ENCODE assay signal across 1 cellular context in the genomic region with DNA sequence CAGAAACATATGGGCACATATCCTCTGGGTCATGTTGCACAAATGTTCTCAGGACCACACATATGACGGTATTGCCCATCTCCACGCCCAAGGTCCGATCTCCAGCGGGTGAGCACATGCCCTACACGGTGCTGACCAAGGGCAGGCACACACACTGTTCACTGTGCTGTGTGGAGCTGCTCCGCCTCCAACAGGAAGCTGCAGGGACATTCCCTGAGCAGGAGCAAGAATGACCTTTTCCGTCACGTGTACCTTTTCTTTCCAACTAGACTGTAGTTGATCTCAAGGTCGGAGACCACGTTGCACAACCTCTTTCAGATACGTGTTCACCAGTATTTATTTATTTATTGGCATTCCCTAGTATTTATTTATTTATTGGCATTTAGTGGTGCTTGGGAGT.
TF ChIP-seq lines count a peak whose summit lies in the region.

No MANE protein-coding gene starts in this region.

TF ChIP-seq in HepG2, 621 proteins besides CTCF, POLR2A, EP300 and RAD21 (continued from another document and continues in another):
- TF ChIP-seq, protein P1, sequence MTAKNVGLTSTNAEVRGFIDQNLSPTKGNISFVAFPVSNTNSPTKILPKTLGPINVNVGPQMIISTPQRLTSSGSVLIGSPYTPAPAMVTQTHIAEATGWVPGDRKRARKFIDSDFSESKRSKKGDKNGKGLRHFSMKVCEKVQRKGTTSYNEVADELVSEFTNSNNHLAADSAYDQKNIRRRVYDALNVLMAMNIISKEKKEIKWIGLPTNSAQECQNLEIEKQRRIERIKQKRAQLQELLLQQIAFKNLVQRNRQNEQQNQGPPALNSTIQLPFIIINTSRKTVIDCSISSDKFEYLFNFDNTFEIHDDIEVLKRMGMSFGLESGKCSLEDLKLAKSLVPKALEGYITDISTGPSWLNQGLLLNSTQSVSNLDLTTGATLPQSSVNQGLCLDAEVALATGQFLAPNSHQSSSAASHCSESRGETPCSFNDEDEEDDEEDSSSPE (CRISPR knock-in tag; IDR thresholded peaks at IDR 0.05) = no peak
- TF ChIP-seq HNRNPUL1 (IDR thresholded peaks at IDR 0.05; ENCODE audit: low read depth, low read length) = no peak
- TF ChIP-seq KAT7 (CRISPR knock-in tag; IDR thresholded peaks at IDR 0.05; ENCODE audit: borderline replicate concordance) = no peak
- TF ChIP-seq, protein P2, sequence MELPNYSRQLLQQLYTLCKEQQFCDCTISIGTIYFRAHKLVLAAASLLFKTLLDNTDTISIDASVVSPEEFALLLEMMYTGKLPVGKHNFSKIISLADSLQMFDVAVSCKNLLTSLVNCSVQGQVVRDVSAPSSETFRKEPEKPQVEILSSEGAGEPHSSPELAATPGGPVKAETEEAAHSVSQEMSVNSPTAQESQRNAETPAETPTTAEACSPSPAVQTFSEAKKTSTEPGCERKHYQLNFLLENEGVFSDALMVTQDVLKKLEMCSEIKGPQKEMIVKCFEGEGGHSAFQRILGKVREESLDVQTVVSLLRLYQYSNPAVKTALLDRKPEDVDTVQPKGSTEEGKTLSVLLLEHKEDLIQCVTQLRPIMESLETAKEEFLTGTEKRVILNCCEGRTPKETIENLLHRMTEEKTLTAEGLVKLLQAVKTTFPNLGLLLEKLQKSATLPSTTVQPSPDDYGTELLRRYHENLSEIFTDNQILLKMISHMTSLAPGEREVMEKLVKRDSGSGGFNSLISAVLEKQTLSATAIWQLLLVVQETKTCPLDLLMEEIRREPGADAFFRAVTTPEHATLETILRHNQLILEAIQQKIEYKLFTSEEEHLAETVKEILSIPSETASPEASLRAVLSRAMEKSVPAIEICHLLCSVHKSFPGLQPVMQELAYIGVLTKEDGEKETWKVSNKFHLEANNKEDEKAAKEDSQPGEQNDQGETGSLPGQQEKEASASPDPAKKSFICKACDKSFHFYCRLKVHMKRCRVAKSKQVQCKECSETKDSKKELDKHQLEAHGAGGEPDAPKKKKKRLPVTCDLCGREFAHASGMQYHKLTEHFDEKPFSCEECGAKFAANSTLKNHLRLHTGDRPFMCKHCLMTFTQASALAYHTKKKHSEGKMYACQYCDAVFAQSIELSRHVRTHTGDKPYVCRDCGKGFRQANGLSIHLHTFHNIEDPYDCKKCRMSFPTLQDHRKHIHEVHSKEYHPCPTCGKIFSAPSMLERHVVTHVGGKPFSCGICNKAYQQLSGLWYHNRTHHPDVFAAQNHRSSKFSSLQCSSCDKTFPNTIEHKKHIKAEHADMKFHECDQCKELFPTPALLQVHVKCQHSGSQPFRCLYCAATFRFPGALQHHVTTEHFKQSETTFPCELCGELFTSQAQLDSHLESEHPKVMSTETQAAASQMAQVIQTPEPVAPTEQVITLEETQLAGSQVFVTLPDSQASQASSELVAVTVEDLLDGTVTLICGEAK (IDR thresholded peaks at IDR 0.05) = no peak
- TF ChIP-seq, protein P2 (CRISPR knock-in tag; IDR thresholded peaks at IDR 0.05) = no peak
- peak; percentile 82; the same call in 1 of the 2 replicates for TF ChIP-seq HMG20A (CRISPR knock-in tag; IDR thresholded peaks at IDR 0.05; ENCODE audit: borderline replicate concordance)
- peak; percentile 50; the same call in 1 of the 2 replicates for TF ChIP-seq MEIS1 (CRISPR knock-in tag; IDR thresholded peaks at IDR 0.05; ENCODE audit: borderline replicate concordance)
- no peak for TF ChIP-seq ZNF296 (CRISPR knock-in tag; conservative IDR thresholded peaks at IDR 0.05)
- peak; percentile 41; the same call in 1 of the 2 replicates for TF ChIP-seq HDAC1 (CRISPR knock-in tag; IDR thresholded peaks at IDR 0.05)
- no peak for TF ChIP-seq ZNF451 (CRISPR knock-in tag; IDR thresholded peaks at IDR 0.05)
- no peak for TF ChIP-seq ZNF136 (CRISPR knock-in tag; IDR thresholded peaks at IDR 0.05; ENCODE audit: low read depth)
- TF ChIP-seq, protein P3, sequence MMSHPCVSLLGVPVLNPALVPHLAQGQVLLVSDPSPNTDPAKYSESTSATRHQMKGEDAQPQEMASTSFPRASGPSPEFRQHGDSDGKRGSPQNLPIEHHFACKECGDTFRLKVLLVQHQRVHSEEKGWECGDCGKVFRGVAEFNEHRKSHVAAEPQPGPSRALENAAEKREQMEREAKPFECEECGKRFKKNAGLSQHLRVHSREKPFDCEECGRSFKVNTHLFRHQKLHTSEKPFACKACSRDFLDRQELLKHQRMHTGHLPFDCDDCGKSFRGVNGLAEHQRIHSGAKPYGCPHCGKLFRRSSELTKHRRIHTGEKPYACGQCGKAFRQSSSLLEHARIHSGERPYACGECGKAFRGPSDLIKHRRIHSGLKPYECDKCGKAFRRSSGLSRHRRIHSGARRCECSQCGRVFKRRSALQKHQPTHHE (CRISPR knock-in tag; IDR thresholded peaks at IDR 0.05; ENCODE audit: borderline replicate concordance) = no peak; the same call in 1 of the 2 replicates
- no peak for TF ChIP-seq CBX1 (IDR thresholded peaks at IDR 0.05; ENCODE audit: low read depth)
- no peak for TF ChIP-seq ZNF263 (CRISPR knock-in tag; IDR thresholded peaks at IDR 0.05)
- no peak for TF ChIP-seq ADNP (CRISPR knock-in tag; IDR thresholded peaks at IDR 0.05)
- TF ChIP-seq, protein P4, sequence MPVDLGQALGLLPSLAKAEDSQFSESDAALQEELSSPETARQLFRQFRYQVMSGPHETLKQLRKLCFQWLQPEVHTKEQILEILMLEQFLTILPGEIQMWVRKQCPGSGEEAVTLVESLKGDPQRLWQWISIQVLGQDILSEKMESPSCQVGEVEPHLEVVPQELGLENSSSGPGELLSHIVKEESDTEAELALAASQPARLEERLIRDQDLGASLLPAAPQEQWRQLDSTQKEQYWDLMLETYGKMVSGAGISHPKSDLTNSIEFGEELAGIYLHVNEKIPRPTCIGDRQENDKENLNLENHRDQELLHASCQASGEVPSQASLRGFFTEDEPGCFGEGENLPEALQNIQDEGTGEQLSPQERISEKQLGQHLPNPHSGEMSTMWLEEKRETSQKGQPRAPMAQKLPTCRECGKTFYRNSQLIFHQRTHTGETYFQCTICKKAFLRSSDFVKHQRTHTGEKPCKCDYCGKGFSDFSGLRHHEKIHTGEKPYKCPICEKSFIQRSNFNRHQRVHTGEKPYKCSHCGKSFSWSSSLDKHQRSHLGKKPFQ (CRISPR knock-in tag; IDR thresholded peaks at IDR 0.05; ENCODE audit: insufficient replicate concordance) = no peak
- TF ChIP-seq CEBPB (IDR thresholded peaks at IDR 0.05; ENCODE audit: borderline replicate concordance, low read depth, low read length) = peak; percentile 86
- TF ChIP-seq NR2F6 (IDR thresholded peaks at IDR 0.05) = peak; percentile 39; the same call in 1 of the 2 replicates
- TF ChIP-seq NR2F6 (CRISPR knock-in tag; IDR thresholded peaks at IDR 0.05) = peak; percentile 75
- TF ChIP-seq FOXC1 (CRISPR knock-in tag; IDR thresholded peaks at IDR 0.05; ENCODE audit: borderline replicate concordance) = no peak; the same call in 1 of the 2 replicates
- TF ChIP-seq RFX3 (CRISPR knock-in tag; IDR thresholded peaks at IDR 0.05) = no peak
- TF ChIP-seq, protein P5, sequence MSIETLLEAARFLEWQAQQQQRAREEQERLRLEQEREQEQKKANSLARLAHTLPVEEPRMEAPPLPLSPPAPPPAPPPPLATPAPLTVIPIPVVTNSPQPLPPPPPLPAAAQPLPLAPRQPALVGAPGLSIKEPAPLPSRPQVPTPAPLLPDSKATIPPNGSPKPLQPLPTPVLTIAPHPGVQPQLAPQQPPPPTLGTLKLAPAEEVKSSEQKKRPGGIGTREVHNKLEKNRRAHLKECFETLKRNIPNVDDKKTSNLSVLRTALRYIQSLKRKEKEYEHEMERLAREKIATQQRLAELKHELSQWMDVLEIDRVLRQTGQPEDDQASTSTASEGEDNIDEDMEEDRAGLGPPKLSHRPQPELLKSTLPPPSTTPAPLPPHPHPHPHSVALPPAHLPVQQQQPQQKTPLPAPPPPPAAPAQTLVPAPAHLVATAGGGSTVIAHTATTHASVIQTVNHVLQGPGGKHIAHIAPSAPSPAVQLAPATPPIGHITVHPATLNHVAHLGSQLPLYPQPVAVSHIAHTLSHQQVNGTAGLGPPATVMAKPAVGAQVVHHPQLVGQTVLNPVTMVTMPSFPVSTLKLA (IDR thresholded peaks at IDR 0.05) = peak; percentile 40; the same call in 1 of the 2 replicates
- no peak for TF ChIP-seq SOX13 (IDR thresholded peaks at IDR 0.05)
- TF ChIP-seq SOX13 (CRISPR knock-in tag; conservative IDR thresholded peaks at IDR 0.05 in 1 of 2, IDR thresholded peaks at IDR 0.05 in 1 of 2) = peak in 1 of 2 experiments; percentile 73; a peak in 2 of 4 replicates
- no peak for TF ChIP-seq CENPT (CRISPR knock-in tag; IDR thresholded peaks at IDR 0.05; ENCODE audit: low read depth)
- TF ChIP-seq MEIS2 (CRISPR knock-in tag; IDR thresholded peaks at IDR 0.05) = no peak
- TF ChIP-seq, protein P6, sequence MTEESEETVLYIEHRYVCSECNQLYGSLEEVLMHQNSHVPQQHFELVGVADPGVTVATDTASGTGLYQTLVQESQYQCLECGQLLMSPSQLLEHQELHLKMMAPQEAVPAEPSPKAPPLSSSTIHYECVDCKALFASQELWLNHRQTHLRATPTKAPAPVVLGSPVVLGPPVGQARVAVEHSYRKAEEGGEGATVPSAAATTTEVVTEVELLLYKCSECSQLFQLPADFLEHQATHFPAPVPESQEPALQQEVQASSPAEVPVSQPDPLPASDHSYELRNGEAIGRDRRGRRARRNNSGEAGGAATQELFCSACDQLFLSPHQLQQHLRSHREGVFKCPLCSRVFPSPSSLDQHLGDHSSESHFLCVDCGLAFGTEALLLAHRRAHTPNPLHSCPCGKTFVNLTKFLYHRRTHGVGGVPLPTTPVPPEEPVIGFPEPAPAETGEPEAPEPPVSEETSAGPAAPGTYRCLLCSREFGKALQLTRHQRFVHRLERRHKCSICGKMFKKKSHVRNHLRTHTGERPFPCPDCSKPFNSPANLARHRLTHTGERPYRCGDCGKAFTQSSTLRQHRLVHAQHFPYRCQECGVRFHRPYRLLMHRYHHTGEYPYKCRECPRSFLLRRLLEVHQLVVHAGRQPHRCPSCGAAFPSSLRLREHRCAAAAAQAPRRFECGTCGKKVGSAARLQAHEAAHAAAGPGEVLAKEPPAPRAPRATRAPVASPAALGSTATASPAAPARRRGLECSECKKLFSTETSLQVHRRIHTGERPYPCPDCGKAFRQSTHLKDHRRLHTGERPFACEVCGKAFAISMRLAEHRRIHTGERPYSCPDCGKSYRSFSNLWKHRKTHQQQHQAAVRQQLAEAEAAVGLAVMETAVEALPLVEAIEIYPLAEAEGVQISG (CRISPR knock-in tag; IDR thresholded peaks at IDR 0.05) = peak; percentile 72
- TF ChIP-seq, protein P7, sequence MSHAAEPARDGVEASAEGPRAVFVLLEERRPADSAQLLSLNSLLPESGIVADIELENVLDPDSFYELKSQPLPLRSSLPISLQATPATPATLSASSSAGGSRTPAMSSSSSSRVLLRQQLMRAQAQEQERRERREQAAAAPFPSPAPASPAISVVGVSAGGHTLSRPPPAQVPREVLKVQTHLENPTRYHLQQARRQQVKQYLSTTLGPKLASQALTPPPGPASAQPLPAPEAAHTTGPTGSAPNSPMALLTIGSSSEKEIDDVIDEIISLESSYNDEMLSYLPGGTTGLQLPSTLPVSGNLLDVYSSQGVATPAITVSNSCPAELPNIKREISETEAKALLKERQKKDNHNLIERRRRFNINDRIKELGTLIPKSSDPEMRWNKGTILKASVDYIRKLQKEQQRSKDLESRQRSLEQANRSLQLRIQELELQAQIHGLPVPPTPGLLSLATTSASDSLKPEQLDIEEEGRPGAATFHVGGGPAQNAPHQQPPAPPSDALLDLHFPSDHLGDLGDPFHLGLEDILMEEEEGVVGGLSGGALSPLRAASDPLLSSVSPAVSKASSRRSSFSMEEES (CRISPR knock-in tag; IDR thresholded peaks at IDR 0.05) = peak; percentile 88
- 0 out of 2 replicates have a peak, but pooled peaks have one; percentile 16 for TF ChIP-seq KDM1A (CRISPR knock-in tag; IDR thresholded peaks at IDR 0.05)
- peak; percentile 48; the same call in 1 of the 2 replicates for TF ChIP-seq ZBTB20 (CRISPR knock-in tag; IDR thresholded peaks at IDR 0.05; ENCODE audit: borderline replicate concordance, low read depth)
- peak; percentile 29; the same call in 1 of the 2 replicates for TF ChIP-seq PITX1 (CRISPR knock-in tag; IDR thresholded peaks at IDR 0.05)
- TF ChIP-seq, protein P8, sequence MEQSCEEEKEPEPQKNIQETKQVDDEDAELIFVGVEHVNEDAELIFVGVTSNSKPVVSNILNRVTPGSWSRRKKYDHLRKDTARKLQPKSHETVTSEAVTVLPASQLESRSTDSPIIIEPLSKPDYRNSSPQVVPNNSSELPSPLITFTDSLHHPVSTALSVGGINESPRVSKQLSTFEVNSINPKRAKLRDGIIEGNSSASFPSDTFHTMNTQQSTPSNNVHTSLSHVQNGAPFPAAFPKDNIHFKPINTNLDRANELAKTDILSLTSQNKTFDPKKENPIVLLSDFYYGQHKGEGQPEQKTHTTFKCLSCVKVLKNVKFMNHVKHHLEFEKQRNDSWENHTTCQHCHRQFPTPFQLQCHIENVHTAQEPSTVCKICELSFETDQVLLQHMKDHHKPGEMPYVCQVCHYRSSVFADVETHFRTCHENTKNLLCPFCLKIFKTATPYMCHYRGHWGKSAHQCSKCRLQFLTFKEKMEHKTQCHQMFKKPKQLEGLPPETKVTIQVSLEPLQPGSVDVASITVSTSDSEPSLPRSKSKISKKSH (CRISPR knock-in tag; IDR thresholded peaks at IDR 0.05; ENCODE audit: borderline replicate concordance) = no peak
- 0 out of 2 replicates have a peak, but pooled peaks have one; percentile 42 for TF ChIP-seq AKAP8 (CRISPR knock-in tag; IDR thresholded peaks at IDR 0.05)
- peak; percentile 41; the same call in 1 of the 2 replicates for TF ChIP-seq PHF21A (CRISPR knock-in tag; IDR thresholded peaks at IDR 0.05)
- TF ChIP-seq REL (CRISPR knock-in tag; conservative IDR thresholded peaks at IDR 0.05) = no peak
- no peak for TF ChIP-seq ATAD3A (CRISPR knock-in tag; IDR thresholded peaks at IDR 0.05)
- no peak for TF ChIP-seq KLF9 (CRISPR knock-in tag; IDR thresholded peaks at IDR 0.05; ENCODE audit: low read depth)
- TF ChIP-seq ZNF792 (CRISPR knock-in tag; IDR thresholded peaks at IDR 0.05) = peak; percentile 60; the same call in 1 of the 2 replicates
- TF ChIP-seq ZNF234 (CRISPR knock-in tag; conservative IDR thresholded peaks at IDR 0.05) = no peak
